1 cellular context compared by ENCODE assay signal in the genomic region with DNA sequence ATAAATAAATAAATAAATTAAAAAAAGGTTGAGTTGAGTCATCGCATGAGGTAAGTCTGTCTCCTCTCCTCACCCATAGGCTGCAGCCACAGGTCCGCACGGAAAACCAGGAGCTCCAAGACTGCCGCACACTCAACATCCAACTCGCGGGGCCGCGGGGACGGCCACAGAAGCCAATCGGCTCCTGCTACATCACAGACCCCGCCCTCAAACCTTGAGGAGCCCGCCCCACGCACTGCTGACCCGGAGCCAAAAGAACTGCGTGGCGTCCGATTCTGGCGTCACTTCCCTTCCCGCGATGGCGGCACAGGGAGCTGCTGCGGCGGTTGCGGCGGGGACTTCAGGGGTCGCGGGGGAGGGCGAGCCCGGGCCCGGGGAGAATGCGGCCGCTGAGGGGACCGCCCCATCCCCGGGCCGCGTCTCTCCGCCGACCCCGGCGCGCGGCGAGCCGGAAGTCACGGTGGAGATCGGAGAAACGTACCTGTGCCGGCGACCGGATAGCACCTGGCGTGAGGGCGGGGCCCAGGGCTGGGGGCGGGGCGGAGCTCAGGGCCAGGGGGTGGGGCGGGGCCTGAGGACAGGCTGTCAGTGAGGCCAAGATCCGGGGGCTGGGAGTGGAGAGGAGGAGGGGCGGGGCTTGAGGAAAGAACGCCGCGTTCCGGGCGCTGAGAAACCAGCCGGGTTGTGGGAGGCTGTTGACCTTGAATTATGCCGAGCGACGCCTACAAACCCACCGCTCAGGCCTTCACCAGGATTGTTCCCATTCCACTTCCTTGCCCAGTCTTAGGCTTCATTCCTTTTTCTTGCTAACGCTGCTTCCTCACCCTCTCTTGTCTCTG.
TF ChIP-seq lines count a peak whose summit lies in the region.

TSS of gene KAT8 (plus strand) at position 281 of the 839 bp plus-strand sequence. CDS start at position 299, 18 bp downstream.

TF ChIP-seq in SK-N-SH, 30 proteins besides CTCF, POLR2A, EP300 and RAD21 (continued from another document):
- TF ChIP-seq ZBTB33 (IDR thresholded peaks at IDR 0.05; ENCODE audit: borderline replicate concordance, low read depth) (peak; percentile 49; the same call in 1 of the 2 replicates), FOSL2 (IDR thresholded peaks at IDR 0.05; ENCODE audit: borderline replicate concordance, low read depth) (no peak), RFX5 (IDR thresholded peaks at IDR 0.05; ENCODE audit: low read length) (no peak; the same call in 1 of the 2 replicates), FOXJ3 (CRISPR knock-in tag; IDR thresholded peaks at IDR 0.05) (no peak), NRF1 (IDR thresholded peaks at IDR 0.05; ENCODE audit: low read depth, low read length) (no peak), USF2 (IDR thresholded peaks at IDR 0.05; ENCODE audit: borderline replicate concordance, low read depth, low read length) (no peak), RXRA (IDR thresholded peaks at IDR 0.05; ENCODE audit: borderline replicate concordance, low read depth) (no peak), MEF2A (IDR thresholded peaks at IDR 0.05; ENCODE audit: borderline replicate concordance, low read depth) (no peak), ELF1 (IDR thresholded peaks at IDR 0.05) (peak; percentile 45; the same call in 1 of the 2 replicates)
- TF ChIP-seq, protein P1, sequence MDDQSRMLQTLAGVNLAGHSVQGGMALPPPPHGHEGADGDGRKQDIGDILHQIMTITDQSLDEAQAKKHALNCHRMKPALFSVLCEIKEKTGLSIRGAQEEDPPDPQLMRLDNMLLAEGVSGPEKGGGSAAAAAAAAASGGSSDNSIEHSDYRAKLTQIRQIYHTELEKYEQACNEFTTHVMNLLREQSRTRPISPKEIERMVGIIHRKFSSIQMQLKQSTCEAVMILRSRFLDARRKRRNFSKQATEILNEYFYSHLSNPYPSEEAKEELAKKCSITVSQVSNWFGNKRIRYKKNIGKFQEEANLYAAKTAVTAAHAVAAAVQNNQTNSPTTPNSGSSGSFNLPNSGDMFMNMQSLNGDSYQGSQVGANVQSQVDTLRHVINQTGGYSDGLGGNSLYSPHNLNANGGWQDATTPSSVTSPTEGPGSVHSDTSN (IDR thresholded peaks at IDR 0.05) = peak; percentile 61
- TF ChIP-seq, protein P2, sequence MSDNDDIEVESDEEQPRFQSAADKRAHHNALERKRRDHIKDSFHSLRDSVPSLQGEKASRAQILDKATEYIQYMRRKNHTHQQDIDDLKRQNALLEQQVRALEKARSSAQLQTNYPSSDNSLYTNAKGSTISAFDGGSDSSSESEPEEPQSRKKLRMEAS (IDR thresholded peaks at IDR 0.05; ENCODE audit: low read depth) = peak; percentile 28; the same call in 1 of the 2 replicates
